Comparison of ENCODE assay signal across 11 cellular contexts in the genomic region with DNA sequence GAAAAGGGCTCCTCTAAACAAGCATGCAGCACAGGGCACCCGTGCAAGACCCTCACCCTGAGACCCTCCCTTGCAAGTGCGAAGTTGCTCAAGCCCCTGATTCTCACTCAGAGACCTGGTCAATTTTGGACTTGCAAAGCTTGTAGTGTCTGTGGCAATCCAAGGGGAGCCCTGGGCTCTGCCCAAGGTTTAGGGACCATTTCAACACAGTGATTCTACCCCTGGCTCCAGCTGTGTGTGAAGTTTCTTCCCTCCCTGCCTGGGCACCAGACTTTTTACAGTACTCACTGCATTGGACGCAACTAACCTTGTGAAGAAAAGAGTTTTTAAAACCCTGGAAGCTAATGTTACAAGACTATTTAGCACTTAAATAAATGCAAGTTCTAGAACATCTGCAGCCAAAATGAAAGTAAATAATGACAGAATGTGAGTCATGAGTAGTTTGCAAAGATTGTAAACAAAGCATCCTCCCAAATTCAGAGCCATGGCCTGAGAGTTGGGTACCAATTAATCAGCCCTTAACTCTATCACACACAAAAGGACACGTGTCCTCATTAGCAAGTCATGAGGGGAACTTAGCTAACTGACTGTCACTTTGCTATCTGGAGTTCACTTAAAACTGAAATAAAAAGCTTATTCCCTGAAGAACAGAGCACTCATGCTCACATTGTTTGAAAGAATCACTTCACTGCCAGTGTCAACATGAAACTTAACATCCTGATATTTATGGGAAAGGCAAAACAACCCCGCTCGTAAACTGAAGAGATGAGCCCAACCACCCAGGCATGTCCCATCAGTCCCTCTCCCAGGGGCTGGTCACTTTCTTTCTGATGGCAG. TPM values are rescaled to one million over a fixed set of nuclear protein-coding genes. Genes with fewer than 3 reads are reported as not detected.
DNase-seq lines count a peak whose midpoint lies in the region; ATAC-seq and TF ChIP-seq lines count a peak whose summit lies in the region.
"Had no signal": no experiment of that assay in that cellular context is flagged by ENCODE, and none has a peak within 500 bp of the region (broad histone marks: within the 10 kb centered on the region; RNA-seq: fewer than 3 reads in every experiment).

No MANE protein-coding gene starts in this region.

- H3K27ac ChIP-seq in C4-2B, result peak overlapping the region; percentile 44

- DNase-seq in GM04504 (ENCODE audit: low read depth) (peak; percentile 35), amniotic epithelial cell (ENCODE audit: low read depth) (peak; percentile 9), natural killer cell (no peak), DMS114 treated with DMSO at 0.1 percent for 48 hours (lab: John Stamatoyannopoulos, UW; ENCODE audit: unreplicated experiment) (no peak), NCI-H1092 (lab: John Stamatoyannopoulos, UW) (no peak), SHP77 treated with DMSO at 0.1 percent for 48 hours (lab: John Stamatoyannopoulos, UW) (no peak)
- DNase-seq in NK-92 treated with Interleukin-12 subunit alpha and Interleukin-12 subunit beta, amount 100 ng/mL, for 24 hours (lab: John Stamatoyannopoulos, UW), result no peak
- DNase-seq: DMS 273 treated with DMSO at 0.1 percent for 48 hours, naive B cell, NCI-H2029 had no signal

- peaks cover 19 to 32% of the 10 kb centered on the region in 2 donors for H3K4me1 Mint-ChIP-seq in natural killer cell

- H3K9me3 Mint-ChIP-seq in natural killer cell, result no peaks in the 10 kb centered on the region
- H3K9me3 Mint-ChIP-seq: naive B cell had no signal

- no peak for ATAC-seq in natural killer cell

- H3K27me3 Mint-ChIP-seq in natural killer cell (ENCODE audit: low read depth in 2 of 2), result no peaks in the 10 kb centered on the region
- H3K27me3 Mint-ChIP-seq: naive B cell had no signal

- peak overlapping the region; percentile 27 to 70 for H3K27ac Mint-ChIP-seq in natural killer cell

- intact Hi-C loops in natural killer cell (cut with micrococcal nuclease), result no loop called here

- peak overlapping the region; percentile 2 for H3K4me3 Mint-ChIP-seq in natural killer cell
- H3K4me3 Mint-ChIP-seq: naive B cell had no signal

- TF ChIP-seq CTCF in C4-2B (conservative IDR thresholded peaks at IDR 0.05) (no peak), natural killer cell (IDR thresholded peaks at IDR 0.05) (no peak)

- H3K36me3 Mint-ChIP-seq in natural killer cell, result no peaks in the 10 kb centered on the region
- H3K36me3 Mint-ChIP-seq: naive B cell had no signal

RNA-seq across cellular contexts. Expression of a gene that starts 48.1 kb away (rescaled TPM):
- total RNA-seq in natural killer cell, result 10 to 100 TPM; 13.5 to 25.7 (median 21.4) TPM

Comparison
In these comparisons a context has a peak if more than half of its experiments do, and no peak if none do; other contexts are left out.
1. DNase-seq: peak in GM04504 (single experiment) and amniotic epithelial cell (single experiment); none in natural killer cell (single experiment), DMS114 treated with DMSO at 0.1 percent for 48 hours (single experiment), NCI-H1092 (single experiment), NK-92 treated with Interleukin-12 subunit alpha and Interleukin-12 subunit beta, amount 100 ng/mL, for 24 hours (single experiment) and SHP77 treated with DMSO at 0.1 percent for 48 hours (single experiment).